ENCODE assay signal across 15 cellular contexts in the genomic region with DNA sequence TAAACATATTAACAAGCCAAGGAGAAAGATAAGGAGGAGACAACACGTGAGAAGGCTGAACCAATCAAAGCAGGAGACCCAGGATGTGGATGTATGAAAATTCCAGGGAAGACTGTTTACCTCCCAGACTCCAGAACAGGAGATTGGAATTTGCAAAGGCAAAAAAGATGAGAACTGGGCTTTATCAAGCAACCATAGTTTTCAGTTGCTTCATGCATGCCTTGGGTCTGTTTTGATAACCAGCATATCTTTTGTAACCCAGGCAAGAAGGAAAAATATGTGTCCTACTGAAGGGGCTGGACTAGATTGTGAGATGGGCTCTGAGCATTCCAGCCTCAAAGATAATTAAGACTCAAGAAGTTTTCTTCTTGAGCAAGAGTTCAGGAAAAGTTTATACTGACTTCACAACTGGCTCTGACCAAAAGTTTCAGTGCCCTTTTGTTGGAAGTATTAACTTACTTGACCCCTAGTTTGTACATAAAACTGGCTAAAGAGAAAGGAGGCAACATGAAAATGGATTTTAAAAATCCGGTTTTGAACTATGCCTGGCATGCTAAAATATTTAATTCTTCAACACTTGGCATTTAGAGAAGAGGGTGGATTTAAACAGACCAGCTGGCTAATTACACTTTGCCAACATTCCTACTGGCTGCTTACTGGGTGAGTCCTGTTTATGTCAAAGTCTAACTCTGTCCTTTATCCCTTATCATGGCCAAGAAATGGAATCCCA.
DNase-seq lines count a peak whose midpoint lies in the region; ATAC-seq and TF ChIP-seq lines count a peak whose summit lies in the region.
"Had no signal": no experiment of that assay in that cellular context is flagged by ENCODE, and none has a peak within 500 bp of the region (broad histone marks: within the 10 kb centered on the region; RNA-seq: fewer than 3 reads in every experiment).

No MANE protein-coding gene starts in this region.

- H2AK5ac ChIP-seq in trophoblast cell (ENCODE audit: low read length) = no peak overlapping the region

- H3K36me3 ChIP-seq in heart right ventricle (no peaks in the 10 kb centered on the region), trophoblast cell (ENCODE audit: control insufficient read depth in 1 of 2, insufficient read depth in 2 of 2, low read length in 2 of 2) (no peaks in the 10 kb centered on the region)

- no peak overlapping the region for H4K8ac ChIP-seq in trophoblast cell (ENCODE audit: low read depth, low read length)

- peaks cover 3% of the 10 kb centered on the region for H3K9me3 Mint-ChIP-seq in activated T-helper 17 cell treated with anti-CD3 and anti-CD28 coated beads, Interleukin-2, amount 50 U/mL, for 72 hours
- H3K9me3 Mint-ChIP-seq in effector memory CD8-positive, alpha-beta T cell = no peaks in the 10 kb centered on the region
- H3K9me3 Mint-ChIP-seq: activated B cell treated with CpG ODN at 0.5 μM for 24 hours; stimulated activated memory B cell treated with anti-CD40 and anti-IgM and Interleukin-4, amounts not matched to agents 10 μg/mL and 1 μg/mL and 100 μg/mL, for 72 hours had no signal

- no peaks in the 10 kb centered on the region for H3K79me2 ChIP-seq in trophoblast cell (ENCODE audit: control insufficient read depth, insufficient read depth, low read length, poor library complexity)

- 54 to 57% methylated on average over 2 of the region's 2 CpGs for WGBS in heart right ventricle, 2 donors
- no CpG with 5 or more reads among the region's 2 CpGs for WGBS in trophoblast cell (ENCODE audit: extremely low coverage, insufficient coverage, insufficient read length)

- H4K12ac ChIP-seq in trophoblast cell (ENCODE audit: low read depth, low read length) = no peak overlapping the region

- no peak overlapping the region for H3K18ac ChIP-seq in trophoblast cell (ENCODE audit: low read length)

- H3K4me3 Mint-ChIP-seq in activated T-helper 17 cell treated with anti-CD3 and anti-CD28 coated beads, Interleukin-2, amount 50 U/mL, for 72 hours = no peak overlapping the region
- no peak overlapping the region for H3K4me3 Mint-ChIP-seq in effector memory CD8-positive, alpha-beta T cell
- H3K4me3 Mint-ChIP-seq: activated B cell treated with CpG ODN at 0.5 μM for 24 hours; CD14-positive monocyte; stimulated activated memory B cell treated with anti-CD40 and anti-IgM and Interleukin-4, amounts not matched to agents 10 μg/mL and 1 μg/mL and 100 μg/mL, for 72 hours had no signal

- H3K9ac ChIP-seq in trophoblast cell (ENCODE audit: low read length) = no peak overlapping the region
- H3K9ac ChIP-seq: KMS-11 had no signal

- H3K27ac Mint-ChIP-seq in activated T-helper 17 cell treated with anti-CD3 and anti-CD28 coated beads, Interleukin-2, amount 50 U/mL, for 72 hours = no peak overlapping the region
- H3K27ac Mint-ChIP-seq in effector memory CD8-positive, alpha-beta T cell = no peak overlapping the region
- H3K27ac Mint-ChIP-seq: activated B cell treated with CpG ODN at 0.5 μM for 24 hours; stimulated activated memory B cell treated with anti-CD40 and anti-IgM and Interleukin-4, amounts not matched to agents 10 μg/mL and 1 μg/mL and 100 μg/mL, for 72 hours had no signal

- intact Hi-C loops in heart right ventricle (cut with DNase I) (no loop called here), dorsolateral prefrontal cortex (cut with DNase I) (no loop called here)

- H2BK120ac ChIP-seq in trophoblast cell (ENCODE audit: insufficient read depth, low read length, poor library complexity) = no peak overlapping the region

- H2BK12ac ChIP-seq in trophoblast cell (ENCODE audit: low read length) = no peak overlapping the region

- H3K4ac ChIP-seq in trophoblast cell (ENCODE audit: low read depth, low read length) = no peak overlapping the region

- peaks cover 5% of the 10 kb centered on the region for H3K4me1 Mint-ChIP-seq in activated T-helper 17 cell treated with anti-CD3 and anti-CD28 coated beads, Interleukin-2, amount 50 U/mL, for 72 hours
- peaks cover 6 to 11% of the 10 kb centered on the region in 2 donors for H3K4me1 Mint-ChIP-seq in effector memory CD8-positive, alpha-beta T cell (ENCODE audit: low read depth in 2 of 2)
- H3K4me1 Mint-ChIP-seq: activated B cell treated with CpG ODN at 0.5 μM for 24 hours; stimulated activated memory B cell treated with anti-CD40 and anti-IgM and Interleukin-4, amounts not matched to agents 10 μg/mL and 1 μg/mL and 100 μg/mL, for 72 hours had no signal

- H3K27ac ChIP-seq in heart right ventricle (peak overlapping the region in 7 of 10 donors; percentile 1 to 46 (median 19)), trophoblast cell (ENCODE audit: low read depth, low read length) (no peak overlapping the region), dorsolateral prefrontal cortex (no peak overlapping the region)
- H3K27ac ChIP-seq: KMS-11 had no signal

- H3K14ac ChIP-seq in trophoblast cell (ENCODE audit: low read length) = no peak overlapping the region

- peaks cover 0 to 23% (median 5%) of the 10 kb centered on the region in 9 donors for H3K4me1 ChIP-seq in heart right ventricle
- H3K4me1 ChIP-seq in trophoblast cell (ENCODE audit: control insufficient read depth in 1 of 2, insufficient read depth in 2 of 2, low read length in 2 of 2) = no peaks in the 10 kb centered on the region

- H2AFZ ChIP-seq in trophoblast cell (ENCODE audit: insufficient read depth, low read length, poor library complexity) = no peak overlapping the region

- no peak for TF ChIP-seq CTCF in heart right ventricle (IDR thresholded peaks at IDR 0.05)
- no peak for TF ChIP-seq CTCF in dorsolateral prefrontal cortex (IDR thresholded peaks at IDR 0.05 in 54 of 56, conservative IDR thresholded peaks at IDR 0.05 in 2 of 56; ENCODE audit: low read depth in 1 of 56, partially characterized antibody in 56 of 56)

- H3K36me3 Mint-ChIP-seq in activated T-helper 17 cell treated with anti-CD3 and anti-CD28 coated beads, Interleukin-2, amount 50 U/mL, for 72 hours (ENCODE audit: low read depth) = no peaks in the 10 kb centered on the region
- H3K36me3 Mint-ChIP-seq in effector memory CD8-positive, alpha-beta T cell (ENCODE audit: insufficient read depth) = no peaks in the 10 kb centered on the region
- H3K36me3 Mint-ChIP-seq: CD14-positive monocyte; stimulated activated memory B cell treated with anti-CD40 and anti-IgM and Interleukin-4, amounts not matched to agents 10 μg/mL and 1 μg/mL and 100 μg/mL, for 72 hours had no signal

- no peaks in the 10 kb centered on the region for H3K27me3 Mint-ChIP-seq in activated T-helper 17 cell treated with anti-CD3 and anti-CD28 coated beads, Interleukin-2, amount 50 U/mL, for 72 hours
- no peaks in the 10 kb centered on the region for H3K27me3 Mint-ChIP-seq in effector memory CD8-positive, alpha-beta T cell

- no peak overlapping the region for H3K4me2 ChIP-seq in trophoblast cell (ENCODE audit: low read length)
- H3K4me2 ChIP-seq: KMS-11 had no signal

- H3K4me3 ChIP-seq in heart right ventricle (no peak overlapping the region), trophoblast cell (ENCODE audit: low read depth, low read length) (no peak overlapping the region), dorsolateral prefrontal cortex (no peak overlapping the region)

- ATAC-seq in heart right ventricle = peak in 5 of 8 donors; percentile 13 to 76 (median 39)
- ATAC-seq in activated T-helper 17 cell treated with anti-CD3 and anti-CD28 coated beads, Interleukin-2, amount 50 U/mL, for 72 hours (replicated peaks) = no peak
- ATAC-seq in effector memory CD8-positive, alpha-beta T cell (replicated peaks) = no peak
- no peak for ATAC-seq in GM19035 (IDR thresholded peaks at IDR 0.05; ENCODE audit: unreplicated experiment)
- ATAC-seq: stimulated activated memory B cell treated with anti-CD40 and anti-IgM and Interleukin-4, amounts not matched to agents 10 μg/mL and 1 μg/mL and 100 μg/mL, for 72 hours had no signal

- no peak overlapping the region for H4K91ac ChIP-seq in trophoblast cell (ENCODE audit: low read depth, low read length)

- no peaks in the 10 kb centered on the region for H3K27me3 ChIP-seq in heart right ventricle
- no peaks in the 10 kb centered on the region for H3K27me3 ChIP-seq in trophoblast cell (ENCODE audit: insufficient read depth, low read length)
- no peaks in the 10 kb centered on the region for H3K27me3 ChIP-seq in dorsolateral prefrontal cortex

- no peak overlapping the region for H3K23ac ChIP-seq in trophoblast cell (ENCODE audit: low read length)

- no peak overlapping the region for H2BK5ac ChIP-seq in trophoblast cell (ENCODE audit: low read depth, low read length, poor library complexity)

- DNase-seq in AG20443 (ENCODE audit: low spot score) (peak; percentile 61), amniotic stem cell (lab: John Stamatoyannopoulos, UW) (peak; percentile 75), heart right ventricle (no peak), trophoblast cell (peak; percentile 70 to 92), dorsolateral prefrontal cortex (no peak)
- no peak for DNase-seq in effector memory CD8-positive, alpha-beta T cell
- DNase-seq: activated B cell treated with CpG ODN at 0.5 μM for 24 hours; activated T-cell treated with anti-CD3 and anti-CD28 coated beads, Interleukin-2, amount 50 U/mL, for 1 hour; NCI-H446 treated with DMSO at 0.1 percent for 48 hours; SHP77 had no signal

- H3K79me1 ChIP-seq in trophoblast cell (ENCODE audit: low read length) = no peaks in the 10 kb centered on the region

- no peaks in the 10 kb centered on the region for H3K9me3 ChIP-seq in heart right ventricle
- H3K9me3 ChIP-seq in trophoblast cell (ENCODE audit: insufficient read depth, low read depth, low read length) = no peaks in the 10 kb centered on the region

Comparison
In these comparisons a context has a peak if more than half of its experiments do, and no peak if none do; other contexts are left out.
1. DNase-seq: peak in AG20443 (single experiment), amniotic stem cell (single experiment) and trophoblast cell (2 of 2); none in heart right ventricle (0 of 2), dorsolateral prefrontal cortex (0 of 10) and effector memory CD8-positive, alpha-beta T cell (0 of 3).
2. ATAC-seq: peak in heart right ventricle (5 of 8); none in activated T-helper 17 cell treated with anti-CD3 and anti-CD28 coated beads, Interleukin-2, amount 50 U/mL, for 72 hours (single experiment), effector memory CD8-positive, alpha-beta T cell (single experiment) and GM19035 (single experiment).
3. H3K27ac ChIP-seq: peak in heart right ventricle (7 of 10); none in trophoblast cell (single experiment) and dorsolateral prefrontal cortex (0 of 59).